8 cellular contexts compared by ENCODE assay signal in the genomic region with DNA sequence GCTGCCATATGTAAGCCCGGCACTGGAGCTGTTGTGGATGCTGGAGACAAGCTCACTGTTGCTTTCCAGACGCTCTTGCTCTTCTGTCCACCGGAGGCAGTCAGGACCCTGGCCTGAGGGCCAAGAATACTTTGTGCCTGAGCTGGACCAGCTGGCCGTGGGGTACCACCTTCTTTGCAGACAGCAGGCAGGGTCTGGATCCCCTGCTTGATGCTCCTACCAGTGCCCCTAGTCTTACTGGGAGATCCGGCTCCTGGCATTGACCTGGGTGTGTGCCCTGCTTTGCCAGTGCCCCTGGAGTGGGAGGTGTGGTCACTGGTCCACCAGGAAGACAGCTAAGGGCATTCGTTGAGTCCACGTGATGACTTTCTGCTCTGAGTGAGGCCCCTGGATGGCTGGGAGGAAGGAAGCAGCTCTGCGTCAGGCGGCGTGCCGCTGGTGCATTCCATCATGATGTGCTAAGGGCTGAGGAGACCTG. TPM values are rescaled to one million over a fixed set of nuclear protein-coding genes. Genes with fewer than 3 reads are reported as not detected.
A peak's percentile ranks its signal among the peaks of the same experiment; 100 is the strongest.
DNase-seq lines count a peak whose midpoint lies in the region; ATAC-seq and TF ChIP-seq lines count a peak whose summit lies in the region.

No MANE protein-coding gene starts in this region.

- H3K9me3 ChIP-seq in T-helper 17 cell (ENCODE audit: control insufficient read depth, low read length, poor library complexity, severe bottlenecking) (no peaks in the 10 kb centered on the region), heart right ventricle (no peaks in the 10 kb centered on the region), transverse colon (no peaks in the 10 kb centered on the region)

- peaks cover 0 to 5% of the 10 kb centered on the region in 2 donors for H3K36me3 Mint-ChIP-seq in activated naive CD4-positive, alpha-beta T cell treated with anti-CD3 and anti-CD28 coated beads, Interleukin-2, amount 50 U/mL, for 72 hours
- H3K36me3 Mint-ChIP-seq in T-helper 17 cell (ENCODE audit: low read depth) = no peaks in the 10 kb centered on the region

- 73 to 74% methylated on average over 11 of the region's 11 CpGs for WGBS in heart right ventricle, 2 donors
- 92% methylated on average over 11 of the region's 11 CpGs; no CpG with 5 or more reads in 1 of the 2 donors for WGBS in transverse colon (ENCODE audit: low coverage in 1 of 2), 2 donors

- H3K4me3 ChIP-seq in heart right ventricle (no peak overlapping the region), transverse colon (no peak overlapping the region)

- no peaks in the 10 kb centered on the region for H3K27me3 ChIP-seq in heart right ventricle
- no peaks in the 10 kb centered on the region for H3K27me3 ChIP-seq in transverse colon

- peaks cover 47% of the 10 kb centered on the region for H3K4me1 Mint-ChIP-seq in T-helper 17 cell

- DNase-seq in activated naive CD4-positive, alpha-beta T cell treated with anti-CD3 and anti-CD28 coated beads, Interleukin-2, amount 50 U/mL, for 72 hours (ENCODE audit: low spot score in 2 of 2) = no peak
- no peak for DNase-seq in activated naive CD4-positive, alpha-beta T cell treated with anti-CD3 and anti-CD28 coated beads, Interleukin-2, amount 50 U/mL, for 16 hours
- DNase-seq in T-helper 17 cell (no peak), heart right ventricle (no peak), transverse colon (no peak)

- H3K4me1 ChIP-seq in heart right ventricle = peaks cover 19 to 81% (median 60%) of the 10 kb centered on the region in 9 donors
- peaks cover 20 to 61% (median 48%) of the 10 kb centered on the region in 4 donors for H3K4me1 ChIP-seq in transverse colon

- TF ChIP-seq CTCF in heart right ventricle (IDR thresholded peaks at IDR 0.05) = peak in 1 of 9 donors; percentile 7
- no peak for TF ChIP-seq CTCF in transverse colon (IDR thresholded peaks at IDR 0.05)

- no peak for TF ChIP-seq EP300 in transverse colon (IDR thresholded peaks at IDR 0.05; ENCODE audit: low read depth)

- ATAC-seq in activated naive CD4-positive, alpha-beta T cell treated with anti-CD3 and anti-CD28 coated beads, Interleukin-2, amount 50 U/mL, for 72 hours = no peak
- ATAC-seq in T-helper 17 cell = no peak
- ATAC-seq in heart right ventricle = peak in 1 of 8 donors; percentile 2
- no peak for ATAC-seq in GM21381 (IDR thresholded peaks at IDR 0.05; ENCODE audit: unreplicated experiment)
- ATAC-seq in GM19395 (IDR thresholded peaks at IDR 0.05; ENCODE audit: unreplicated experiment) = no peak
- ATAC-seq in HG02623 (IDR thresholded peaks at IDR 0.05; ENCODE audit: unreplicated experiment) = no peak

- TF ChIP-seq POLR2A in transverse colon (IDR thresholded peaks at IDR 0.05) = no peak

- H3K27ac Mint-ChIP-seq in activated naive CD4-positive, alpha-beta T cell treated with anti-CD3 and anti-CD28 coated beads, Interleukin-2, amount 50 U/mL, for 72 hours = peak overlapping the region; percentile 36 to 84
- H3K27ac Mint-ChIP-seq in T-helper 17 cell = peak overlapping the region; percentile 99

- intact Hi-C loops in heart right ventricle (cut with DNase I) (no loop called here), transverse colon (cut with DNase I; ENCODE audit: low total_unique reads) (loop anchor here (5.0 kb wide), 1 partner anchor 51 kb away; no protein-coding TSS in a partner anchor)

- H3K36me3 ChIP-seq in heart right ventricle (peaks cover 0 to 4% (median 0%) of the 10 kb centered on the region in 9 donors), transverse colon (no peaks in the 10 kb centered on the region)

- H3K4me3 Mint-ChIP-seq in T-helper 17 cell = no peak overlapping the region

- H3K9me3 Mint-ChIP-seq in activated naive CD4-positive, alpha-beta T cell treated with anti-CD3 and anti-CD28 coated beads, Interleukin-2, amount 50 U/mL, for 72 hours = no peaks in the 10 kb centered on the region

- H3K27ac ChIP-seq in heart right ventricle (peak overlapping the region in 8 of 10 donors; percentile 76 to 93 (median 90)), transverse colon (peak overlapping the region; percentile 92 to 98 (median 94))

- in situ Hi-C loops in transverse colon (cut with MboI; ENCODE audit: low pct_ligation_motif_present in 1 of 4, low pct_unique_long_range_greater_than_20kb in 1 of 4, low sequenced_read_pairs in 3 of 4) = no loop called here

- no peaks in the 10 kb centered on the region for H3K27me3 Mint-ChIP-seq in T-helper 17 cell

RNA-seq across cellular contexts. Expression of gene LRRFIP1, which starts 59.3 kb away (rescaled TPM):
- total RNA-seq in activated naive CD4-positive, alpha-beta T cell treated with anti-CD3 and anti-CD28 coated beads, Interleukin-2, amount 50 U/mL, for 72 hours = 100 to 1,000 TPM; 190 to 193 TPM
- total RNA-seq in T-helper 17 cell (100 to 1,000 TPM; 175 to 225 TPM), heart right ventricle (100 to 1,000 TPM in 9 of 10 donors, 10 to 100 TPM in 1; 91.5 to 132 (median 112) TPM), transverse colon (100 to 1,000 TPM in 3 of 4 donors, 10 to 100 TPM in 1; 98.5 to 147 (median 122) TPM)
- 100 to 1,000 TPM; 103 to 111 TPM for polyA plus RNA-seq in heart right ventricle
